ENCODE assay signal across 7 cellular contexts in genomic region chr2:86221066-86221684, GRCh38. TPM values are rescaled to one million over a fixed set of nuclear protein-coding genes. Genes with fewer than 3 reads are reported as not detected.
DNase-seq lines count a peak whose midpoint lies in the region; ATAC-seq, FAIRE-seq and TF ChIP-seq lines count a peak whose summit lies in the region.

No MANE protein-coding gene starts in this region.

- H3K36me3 Mint-ChIP-seq in astrocyte (ENCODE audit: low read depth, unreplicated experiment) = no peaks in the 10 kb centered on the region

- H3K9me3 Mint-ChIP-seq in astrocyte (ENCODE audit: unreplicated experiment) = no peaks in the 10 kb centered on the region

- no peak overlapping the region for H3K4me3 Mint-ChIP-seq in astrocyte (ENCODE audit: unreplicated experiment)

- peaks cover 17% of the 10 kb centered on the region for H3K4me1 ChIP-seq in astrocyte (ENCODE audit: insufficient read depth, low read length)
- H3K4me1 ChIP-seq in keratinocyte (ENCODE audit: control insufficient read depth, extremely low read depth, insufficient read depth, low read length) = peaks cover 14% of the 10 kb centered on the region

- H3K79me2 ChIP-seq in SU-DHL-6 (ENCODE audit: insufficient read depth, low read length) (no peaks in the 10 kb centered on the region), astrocyte (ENCODE audit: insufficient read depth, low read length) (no peaks in the 10 kb centered on the region), keratinocyte (ENCODE audit: control insufficient read depth, insufficient read depth, low read length) (no peaks in the 10 kb centered on the region)

- no peaks in the 10 kb centered on the region for H3K36me3 ChIP-seq in SU-DHL-6 (ENCODE audit: low read length)
- no peaks in the 10 kb centered on the region for H3K36me3 ChIP-seq in astrocyte (ENCODE audit: insufficient read depth, low read length)
- H3K36me3 ChIP-seq in keratinocyte (ENCODE audit: control insufficient read depth in 2 of 2, extremely low read depth in 1 of 2, insufficient read depth in 2 of 2, low read length in 2 of 2) = no peaks in the 10 kb centered on the region

- H3K27me3 ChIP-seq in SU-DHL-6 (ENCODE audit: low read length) (no peaks in the 10 kb centered on the region), astrocyte (ENCODE audit: insufficient read depth, low read length) (no peaks in the 10 kb centered on the region), keratinocyte (ENCODE audit: control insufficient read depth, extremely low read depth, insufficient read depth, low read length) (no peaks in the 10 kb centered on the region)

- dilution Hi-C loops in keratinocyte (cut with MboI; ENCODE audit: extremely low pct_ligation_motif_present, low sequenced_read_pairs) = no loop called here

- H3K4me2 ChIP-seq in SU-DHL-6 (ENCODE audit: low read depth, low read length, poor library complexity, severe bottlenecking) (no peak overlapping the region), astrocyte (ENCODE audit: low read length) (no peak overlapping the region), keratinocyte (ENCODE audit: control insufficient read depth, extremely low read depth, insufficient read depth, low read depth, low read length) (no peak overlapping the region)

- H3K27ac ChIP-seq in SU-DHL-6 (ENCODE audit: low read depth, low read length) (no peak overlapping the region), astrocyte (ENCODE audit: low read depth, low read length) (no peak overlapping the region), keratinocyte (ENCODE audit: control insufficient read depth, insufficient read depth, low read length) (no peak overlapping the region)

- no peak for ATAC-seq in GM19452 (IDR thresholded peaks at IDR 0.05; ENCODE audit: unreplicated experiment)

- H2AFZ ChIP-seq in SU-DHL-6 (ENCODE audit: low read depth, low read length, severe bottlenecking) = no peak overlapping the region
- no peak overlapping the region for H2AFZ ChIP-seq in astrocyte (ENCODE audit: low read depth, low read length)
- H2AFZ ChIP-seq in keratinocyte (ENCODE audit: control insufficient read depth, low read length) = no peak overlapping the region

- H3K4me3 ChIP-seq in GM12864 (ENCODE audit: low read depth, low read length) (no peak overlapping the region), SU-DHL-6 (ENCODE audit: insufficient read depth, low read length, poor library complexity, severe bottlenecking) (no peak overlapping the region), astrocyte (ENCODE audit: insufficient read depth, low read depth, low read length) (no peak overlapping the region), keratinocyte (ENCODE audit: control insufficient read depth in 2 of 3, extremely low read depth in 1 of 3, insufficient read depth in 2 of 3, low read depth in 1 of 3, low read length in 3 of 3) (no peak overlapping the region)

- H3K9me1 ChIP-seq in keratinocyte (ENCODE audit: control insufficient read depth, extremely low read depth, insufficient read depth, low read length) = no peaks in the 10 kb centered on the region

- no peak overlapping the region for H3K9ac ChIP-seq in SU-DHL-6 (ENCODE audit: low read length)
- H3K9ac ChIP-seq in astrocyte (ENCODE audit: low read length) = no peak overlapping the region
- no peak overlapping the region for H3K9ac ChIP-seq in keratinocyte (ENCODE audit: control insufficient read depth, extremely low read depth, insufficient read depth, low read length)

- no peaks in the 10 kb centered on the region for H3K9me2 ChIP-seq in SU-DHL-6 (replicated peaks; ENCODE audit: insufficient read depth, low read length)

- TF ChIP-seq CTCF in GM12864 (IDR thresholded peaks at IDR 0.05; ENCODE audit: low read depth, low read length, missing control alignments) (peak; percentile 92), SU-DHL-6 (IDR thresholded peaks at IDR 0.05; ENCODE audit: insufficient read depth, low read length, poor library complexity, severe bottlenecking) (peak; percentile 90), astrocyte (IDR thresholded peaks at IDR 0.05; ENCODE audit: insufficient read depth, low read depth, low read length) (peak; percentile 79), keratinocyte (optimal IDR thresholded peaks at IDR 0.05 in 1 of 3, IDR thresholded peaks at IDR 0.05 in 1 of 3, conservative IDR thresholded peaks at IDR 0.05 in 1 of 3; ENCODE audit: extremely low read depth in 1 of 3, insufficient read depth in 2 of 3, low read length in 3 of 3) (peak; percentile 78 to 93 (median 83))

- H3K27ac Mint-ChIP-seq in astrocyte (ENCODE audit: unreplicated experiment) = no peak overlapping the region

- H3F3A ChIP-seq in SU-DHL-6 (ENCODE audit: insufficient read depth) = no peaks in the 10 kb centered on the region

- FAIRE-seq in astrocyte (lab: Jason Lieb, UNC) = no peak
- no peak for FAIRE-seq in keratinocyte (lab: Jason Lieb, UNC)

- no peaks in the 10 kb centered on the region for H4K20me1 ChIP-seq in SU-DHL-6 (ENCODE audit: low read depth, low read length)
- H4K20me1 ChIP-seq in astrocyte (ENCODE audit: insufficient read depth, low read length) = no peaks in the 10 kb centered on the region
- no peaks in the 10 kb centered on the region for H4K20me1 ChIP-seq in keratinocyte (ENCODE audit: control insufficient read depth, extremely low read depth, insufficient read depth, low read length)

- H3K9me3 ChIP-seq in SU-DHL-6 (ENCODE audit: insufficient read depth, low read length) (no peaks in the 10 kb centered on the region), astrocyte (ENCODE audit: insufficient read depth, low read depth, low read length) (no peaks in the 10 kb centered on the region), keratinocyte (ENCODE audit: control insufficient read depth, low read depth, low read length) (no peaks in the 10 kb centered on the region)

- H3K27me3 Mint-ChIP-seq in astrocyte (ENCODE audit: low read depth, unreplicated experiment) = no peaks in the 10 kb centered on the region

- DNase-seq in GM12864 (ENCODE audit: low read depth) (peak; percentile 34), KBM-7 (peak; percentile 82), astrocyte (ENCODE audit: low read depth) (peak; percentile 29), keratinocyte (ENCODE audit: low read depth, low spot score) (no peak)
- DNase-seq in stimulated activated CD4-positive, alpha-beta T cell treated with anti-CD3 and anti-CD28 coated beads, Interleukin-4, amount 100 ng/mL, for 24 hours = peak; percentile 67

- H3K4me1 Mint-ChIP-seq in astrocyte (ENCODE audit: low read depth, unreplicated experiment) = peaks cover 26% of the 10 kb centered on the region

- in situ Hi-C loops in KBM-7 (cut with MboI; ENCODE audit: low pct_unique_long_range_greater_than_20kb, low sequenced_read_pairs) = no loop called here

RNA-seq across cellular contexts. Expression of gene MRPL35, which starts 21.9 kb away (rescaled TPM):
- 31.4 and 35.2 TPM in 2 replicates for total RNA-seq in astrocyte
- polyA plus RNA-seq in keratinocyte = 65.3 to 76.4 TPM (median 71.9 TPM) in 3 replicates
- polyA plus RNA-seq in keratinocyte (2011; ENCODE audit: low read depth) = 10.8 TPM
- polyA plus RNA-seq in keratinocyte (2011; cell fraction: cytosol; rRNA removed) = 50.9 and 76.6 TPM in 2 replicates
- 46.7 and 47.5 TPM in 2 replicates for polyA plus RNA-seq in keratinocyte (2011; cell fraction: nucleus; rRNA removed)
- 18.7 and 41.6 TPM in 2 replicates for polyA plus RNA-seq in keratinocyte (2012; ENCODE audit: low replicate concordance)
- polyA minus RNA-seq in keratinocyte = 23.8 to 48.2 TPM (median 25.5 TPM) in 3 replicates
- polyA minus RNA-seq in keratinocyte (2011; cell fraction: cytosol; rRNA and poly(A)+ RNA removed) = 12.5 TPM
- polyA minus RNA-seq in keratinocyte (2011; cell fraction: nucleus; rRNA and poly(A)+ RNA removed) = 14.4 and 23.8 TPM in 2 replicates

RNA-seq across cellular contexts. Expression of gene IMMT, which starts 25.9 kb away (rescaled TPM):
- total RNA-seq in astrocyte = 99.3 and 99.4 TPM in 2 replicates
- polyA plus RNA-seq in keratinocyte = 65.2 to 91.5 TPM (median 74.0 TPM) in 3 replicates
- 82.5 TPM for polyA plus RNA-seq in keratinocyte (2011; ENCODE audit: low read depth)
- polyA plus RNA-seq in keratinocyte (2011; cell fraction: cytosol; rRNA removed) = 57.7 and 77.3 TPM in 2 replicates
- polyA plus RNA-seq in keratinocyte (2011; cell fraction: nucleus; rRNA removed) = 88.2 and 93.2 TPM in 2 replicates
- polyA plus RNA-seq in keratinocyte (2012; ENCODE audit: low replicate concordance) = 51.7 and 87.4 TPM in 2 replicates
- 31.0 to 75.8 TPM (median 47.1 TPM) in 3 replicates for polyA minus RNA-seq in keratinocyte
- 57.6 TPM for polyA minus RNA-seq in keratinocyte (2011; cell fraction: cytosol; rRNA and poly(A)+ RNA removed)
- 38.9 and 66.7 TPM in 2 replicates for polyA minus RNA-seq in keratinocyte (2011; cell fraction: nucleus; rRNA and poly(A)+ RNA removed)
